ENCODE assay signal across 9 cellular contexts in genomic region chr1:27873671-27874384, GRCh38. TPM values are rescaled to one million over a fixed set of nuclear protein-coding genes. Genes with fewer than 3 reads are reported as not detected.
DNase-seq lines count a peak whose midpoint lies in the region; ATAC-seq, FAIRE-seq and TF ChIP-seq lines count a peak whose summit lies in the region.
"Had no signal": no experiment of that assay in that cellular context is flagged by ENCODE, and none has a peak within 500 bp of the region (broad histone marks: within the 10 kb centered on the region; RNA-seq: fewer than 3 reads in every experiment).

No MANE protein-coding gene starts in this region.

- DNase-seq in activated CD4-positive, alpha-beta T cell treated with anti-CD3 and anti-CD28 coated beads for 36 hours = no peak
- DNase-seq in activated CD4-positive, alpha-beta T cell treated with anti-CD3 and anti-CD28 coated beads, Interleukin-2, amount 50 U/mL, for 1 hour = no peak
- no peak for DNase-seq in activated naive CD8-positive, alpha-beta T cell treated with anti-CD3 and anti-CD28 coated beads, Interleukin-2, amount 50 U/mL, for 24 hours
- no peak for DNase-seq in HepG2 (ENCODE audit: low spot score)
- peak; percentile 53 for DNase-seq in testis
- DNase-seq: PC-3 had no signal

- no peaks in the 10 kb centered on the region for H4K20me1 ChIP-seq in HepG2 (ENCODE audit: insufficient read depth, low read length)

- no peak overlapping the region for H2AFZ ChIP-seq in HepG2 (ENCODE audit: low read length)

- H3K4me3 Mint-ChIP-seq in activated CD4-positive, alpha-beta T cell treated with anti-CD3 and anti-CD28 coated beads for 36 hours = peak overlapping the region; percentile 87
- peak overlapping the region; percentile 94 for H3K4me3 Mint-ChIP-seq in activated naive CD8-positive, alpha-beta T cell treated with anti-CD3 and anti-CD28 coated beads, Interleukin-2, amount 50 U/mL, for 24 hours

- no peak overlapping the region; the same call in 1 of the 2 replicates for H3K9ac ChIP-seq in HepG2 (ENCODE audit: insufficient read depth, low read depth, low read length)

- no peak for TF ChIP-seq RAD21 in HepG2 (CRISPR knock-in tag; IDR thresholded peaks at IDR 0.05)

- H3K27ac ChIP-seq in HepG2 (ENCODE audit: extremely low read length, insufficient read depth, low read length) (no peak overlapping the region), testis (peak overlapping the region; percentile 71 to 80)

- H3K79me2 ChIP-seq in HepG2 (ENCODE audit: insufficient read depth, low read length) = no peaks in the 10 kb centered on the region

- BruUV-seq in HepG2 (replicated peaks; lab: Mats Ljungman, UMichigan) = no TSS peak

- intact Hi-C loops in activated CD4-positive, alpha-beta T cell treated with anti-CD3 and anti-CD28 coated beads for 36 hours (cut with DNase I, micrococcal nuclease) = no loop called here
- intact Hi-C loops in HepG2 (cut with micrococcal nuclease; ENCODE audit: unreplicated experiment) = no loop called here
- intact Hi-C loops in testis (cut with DNase I; ENCODE audit: low total_unique reads) = no loop called here

- WGBS in HepG2 (ENCODE audit: low lambda C conversion rate) = 55% methylated on average over 16 of the region's 16 CpGs
- WGBS in testis, 2 donors = 61 to 65% methylated on average over 15 to 16 of the region's 16 CpGs

- H3K4me2 ChIP-seq in HepG2 (ENCODE audit: low read depth, low read length) = peak overlapping the region; percentile 99

- POLR2A ChIA-PET in activated CD4-positive, alpha-beta T cell treated with anti-CD3 and anti-CD28 coated beads for 36 hours (lab: Charles Lee) = no interaction called here
- POLR2A ChIA-PET in HepG2 (lab: Yijun Ruan, JAX) = no interaction called here

- H3K36me3 Mint-ChIP-seq in activated CD4-positive, alpha-beta T cell treated with anti-CD3 and anti-CD28 coated beads for 36 hours (ENCODE audit: low read depth) = no peaks in the 10 kb centered on the region
- peaks cover 3% of the 10 kb centered on the region for H3K36me3 Mint-ChIP-seq in activated naive CD8-positive, alpha-beta T cell treated with anti-CD3 and anti-CD28 coated beads, Interleukin-2, amount 50 U/mL, for 24 hours (ENCODE audit: low read depth)

- CTCF ChIA-PET in activated CD4-positive, alpha-beta T cell treated with anti-CD3 and anti-CD28 coated beads for 36 hours (lab: Charles Lee) = interaction anchor here (0.6 kb wide), 1 partner anchor 217 kb away, joined by 3 read pairs; no protein-coding TSS in a partner anchor
- CTCF ChIA-PET in HepG2 (lab: Yijun Ruan, JAX; ENCODE audit: low intra/inter-chr PET ratio, low total read pairs) = no interaction called here

- in situ Hi-C loops in HepG2 (cut with HindIII; ENCODE audit: extremely low pct_ligation_motif_present, low pct_unique_long_range_greater_than_20kb) = no loop called here

- H3K36me3 ChIP-seq in HepG2 (replicated peaks in 1 of 2; ENCODE audit: control insufficient read depth in 1 of 2, insufficient read depth in 2 of 2, low read length in 2 of 2) (no peaks in the 10 kb centered on the region), testis (ENCODE audit: low read depth, missing control alignments) (no peaks in the 10 kb centered on the region)

- no peak for TF ChIP-seq POLR2A in HepG2 (IDR thresholded peaks at IDR 0.05; ENCODE audit: insufficient read depth in 1 of 2, low read depth in 2 of 2, low read length in 2 of 2)
- TF ChIP-seq POLR2A in testis (IDR thresholded peaks at IDR 0.05) = no peak

- H3K27ac Mint-ChIP-seq in activated CD4-positive, alpha-beta T cell treated with anti-CD3 and anti-CD28 coated beads for 36 hours = peak overlapping the region; percentile 30
- peak overlapping the region; percentile 81 for H3K27ac Mint-ChIP-seq in activated naive CD8-positive, alpha-beta T cell treated with anti-CD3 and anti-CD28 coated beads, Interleukin-2, amount 50 U/mL, for 24 hours

- H3K27me3 ChIP-seq in HepG2 (ENCODE audit: control insufficient read depth in 1 of 2, insufficient read depth in 2 of 2, low read length in 2 of 2) (peaks cover 0 to 15% of the 10 kb centered on the region in 2 experiments; a peak in 2 of 5 replicates), testis (no peaks in the 10 kb centered on the region)

- ATAC-seq in activated CD4-positive, alpha-beta T cell treated with anti-CD3 and anti-CD28 coated beads for 36 hours = no peak
- no peak for ATAC-seq in activated naive CD8-positive, alpha-beta T cell treated with anti-CD3 and anti-CD28 coated beads, Interleukin-2, amount 50 U/mL, for 24 hours
- ATAC-seq in HepG2 (no peak), HG02763 (IDR thresholded peaks at IDR 0.05; ENCODE audit: unreplicated experiment) (no peak), GM21576 (IDR thresholded peaks at IDR 0.05; ENCODE audit: unreplicated experiment) (no peak), GM18870 (IDR thresholded peaks at IDR 0.05; ENCODE audit: unreplicated experiment) (no peak)
- ATAC-seq: PC-3 had no signal

- H3K9me3 ChIP-seq in HepG2 (ENCODE audit: low read length) = no peaks in the 10 kb centered on the region
- no peaks in the 10 kb centered on the region for H3K9me3 ChIP-seq in testis

- H3K9me3 Mint-ChIP-seq in activated CD4-positive, alpha-beta T cell treated with anti-CD3 and anti-CD28 coated beads for 36 hours (ENCODE audit: low read depth) = no peaks in the 10 kb centered on the region
- H3K9me3 Mint-ChIP-seq in activated naive CD8-positive, alpha-beta T cell treated with anti-CD3 and anti-CD28 coated beads, Interleukin-2, amount 50 U/mL, for 24 hours = no peaks in the 10 kb centered on the region

- H3K4me1 Mint-ChIP-seq in activated CD4-positive, alpha-beta T cell treated with anti-CD3 and anti-CD28 coated beads for 36 hours = peaks cover 28% of the 10 kb centered on the region
- peaks cover 52% of the 10 kb centered on the region for H3K4me1 Mint-ChIP-seq in activated naive CD8-positive, alpha-beta T cell treated with anti-CD3 and anti-CD28 coated beads, Interleukin-2, amount 50 U/mL, for 24 hours

- H3K4me1 ChIP-seq in HepG2 (ENCODE audit: insufficient read depth, low read length) (peaks cover 34% of the 10 kb centered on the region), testis (peaks cover 9% of the 10 kb centered on the region)

- peak overlapping the region in 1 of 3 experiments; percentile 80; a peak in 1 of 6 replicates for H3K4me3 ChIP-seq in HepG2 (replicated peaks in 1 of 3; ENCODE audit: insufficient read depth in 1 of 3, low read depth in 2 of 3, low read length in 3 of 3)
- H3K4me3 ChIP-seq in testis = peak overlapping the region; percentile 61 to 77

- no peak for TF ChIP-seq CTCF in HepG2 (CRISPR knock-in tag; IDR thresholded peaks at IDR 0.05)
- TF ChIP-seq CTCF in testis (IDR thresholded peaks at IDR 0.05) = no peak

- no peak for FAIRE-seq in HepG2 (lab: Jason Lieb, UNC)

- TF ChIP-seq EP300 in HepG2 (IDR thresholded peaks at IDR 0.05; ENCODE audit: low read depth in 2 of 2, low read length in 2 of 2) (no peak), HepG2 (CRISPR knock-in tag; IDR thresholded peaks at IDR 0.05; ENCODE audit: borderline replicate concordance) (no peak)

- no peaks in the 10 kb centered on the region for H3K27me3 Mint-ChIP-seq in activated CD4-positive, alpha-beta T cell treated with anti-CD3 and anti-CD28 coated beads for 36 hours
- H3K27me3 Mint-ChIP-seq in activated naive CD8-positive, alpha-beta T cell treated with anti-CD3 and anti-CD28 coated beads, Interleukin-2, amount 50 U/mL, for 24 hours = no peaks in the 10 kb centered on the region

RNA-seq across cellular contexts. Expression of gene THEMIS2, which starts 1.5 kb away (rescaled TPM):
- 10 to 100 TPM; 14.2 to 16.2 TPM for total RNA-seq in activated CD4-positive, alpha-beta T cell treated with anti-CD3 and anti-CD28 coated beads for 36 hours
- total RNA-seq in HepG2 (2016; rRNA removed; fragmentation: Illumina TruSeq; extraction: Trizol) (0.38 and 0.46 TPM in 2 replicates), testis (100 to 1,000 TPM; 103 to 132 TPM)
- not detected in 2 replicates for total RNA-seq in HepG2 (2016; cell fraction: cytosol; rRNA removed; fragmentation: Illumina TruSeq; extraction: Trizol; ENCODE audit: low read depth)
- total RNA-seq in HepG2 (2016; cell fraction: insoluble cytoplasmic fraction; rRNA removed; fragmentation: Illumina TruSeq; extraction: Trizol) = 0.52 and 0.74 TPM in 2 replicates
- total RNA-seq in HepG2 (2016; cell fraction: membrane; rRNA removed; fragmentation: Illumina TruSeq; extraction: Trizol) = 0.28 and 0.31 TPM in 2 replicates
- 0.25 and 0.43 TPM in 2 replicates for total RNA-seq in HepG2 (2016; cell fraction: nucleus; rRNA removed; fragmentation: Illumina TruSeq; extraction: Trizol)
- polyA plus RNA-seq in HepG2 (2011; rRNA removed) (1.2 and 1.5 TPM in 2 replicates), testis (ENCODE audit: insufficient read depth, low read depth, low replicate concordance) (56.9 TPM)
- 0.77 and 0.78 TPM in 2 replicates for polyA plus RNA-seq in HepG2 (2011; cell fraction: cytosol; rRNA removed)
- polyA plus RNA-seq in HepG2 (2011; cell fraction: nucleus; rRNA removed) = 1.5 and 1.7 TPM in 2 replicates
- polyA plus RNA-seq in HepG2 (2012) = 0.43 and 0.49 TPM in 2 replicates
- polyA plus RNA-seq in HepG2 (2016; cell fraction: cytosol; fragmentation: Illumina TruSeq; extraction: Trizol; ENCODE audit: low read depth) = 0.17 and 0.21 TPM in 2 replicates
- polyA plus RNA-seq in HepG2 (2016; cell fraction: insoluble cytoplasmic fraction; fragmentation: Illumina TruSeq; extraction: Trizol; ENCODE audit: low read depth) = 0.22 and 0.42 TPM in 2 replicates
- not detected in 2 replicates for polyA plus RNA-seq in HepG2 (2016; cell fraction: membrane; fragmentation: Illumina TruSeq; extraction: Trizol; ENCODE audit: low read depth)
- 0.95 and 2.0 TPM in 2 replicates for polyA plus RNA-seq in HepG2 (2016; cell fraction: nucleus; fragmentation: Illumina TruSeq; extraction: Trizol; ENCODE audit: insufficient read depth, low read depth)
- polyA minus RNA-seq in HepG2 (2011; rRNA and poly(A)+ RNA removed; ENCODE audit: low replicate concordance) = 1.1 and 4.7 TPM in 2 replicates
- 0.89 and 1.1 TPM in 2 replicates for polyA minus RNA-seq in HepG2 (2011; cell fraction: cytosol; rRNA and poly(A)+ RNA removed)
- 1.4 and 2.4 TPM in 2 replicates for polyA minus RNA-seq in HepG2 (2011; cell fraction: nucleus; rRNA and poly(A)+ RNA removed)

RNA-seq across cellular contexts. Expression of gene RPA2, which starts 40.5 kb away (rescaled TPM):
- 10 to 100 TPM; 70.2 to 72.8 TPM for total RNA-seq in activated CD4-positive, alpha-beta T cell treated with anti-CD3 and anti-CD28 coated beads for 36 hours
- total RNA-seq in HepG2 (2016; rRNA removed; fragmentation: Illumina TruSeq; extraction: Trizol) (43.4 and 60.0 TPM in 2 replicates), testis (10 to 100 TPM; 67.7 to 71.3 TPM)
- total RNA-seq in HepG2 (2016; cell fraction: cytosol; rRNA removed; fragmentation: Illumina TruSeq; extraction: Trizol; ENCODE audit: low read depth) = 10.3 and 13.5 TPM in 2 replicates
- total RNA-seq in HepG2 (2016; cell fraction: insoluble cytoplasmic fraction; rRNA removed; fragmentation: Illumina TruSeq; extraction: Trizol) = 41.1 and 61.2 TPM in 2 replicates
- 19.9 and 22.1 TPM in 2 replicates for total RNA-seq in HepG2 (2016; cell fraction: membrane; rRNA removed; fragmentation: Illumina TruSeq; extraction: Trizol)
- total RNA-seq in HepG2 (2016; cell fraction: nucleus; rRNA removed; fragmentation: Illumina TruSeq; extraction: Trizol) = 14.7 and 16.3 TPM in 2 replicates
- polyA plus RNA-seq in HepG2 (2011; rRNA removed) (19.0 and 21.4 TPM in 2 replicates), testis (ENCODE audit: insufficient read depth, low read depth, low replicate concordance) (131 TPM)
- 13.6 and 14.6 TPM in 2 replicates for polyA plus RNA-seq in HepG2 (2011; cell fraction: cytosol; rRNA removed)
- polyA plus RNA-seq in HepG2 (2011; cell fraction: nucleus; rRNA removed) = 5.7 and 8.3 TPM in 2 replicates
- 13.4 and 17.0 TPM in 2 replicates for polyA plus RNA-seq in HepG2 (2012)
- polyA plus RNA-seq in HepG2 (2016; cell fraction: cytosol; fragmentation: Illumina TruSeq; extraction: Trizol; ENCODE audit: low read depth) = 9.1 and 10.3 TPM in 2 replicates
- 54.6 and 55.8 TPM in 2 replicates for polyA plus RNA-seq in HepG2 (2016; cell fraction: insoluble cytoplasmic fraction; fragmentation: Illumina TruSeq; extraction: Trizol; ENCODE audit: low read depth)
- 13.0 and 14.5 TPM in 2 replicates for polyA plus RNA-seq in HepG2 (2016; cell fraction: membrane; fragmentation: Illumina TruSeq; extraction: Trizol; ENCODE audit: low read depth)
- 20.7 and 24.5 TPM in 2 replicates for polyA plus RNA-seq in HepG2 (2016; cell fraction: nucleus; fragmentation: Illumina TruSeq; extraction: Trizol; ENCODE audit: insufficient read depth, low read depth)
- 10.2 and 36.1 TPM in 2 replicates for polyA minus RNA-seq in HepG2 (2011; rRNA and poly(A)+ RNA removed; ENCODE audit: low replicate concordance)
- 7.2 and 9.5 TPM in 2 replicates for polyA minus RNA-seq in HepG2 (2011; cell fraction: cytosol; rRNA and poly(A)+ RNA removed)
- polyA minus RNA-seq in HepG2 (2011; cell fraction: nucleus; rRNA and poly(A)+ RNA removed) = 2.7 and 4.2 TPM in 2 replicates

RNA-seq across cellular contexts. Expression of gene PPP1R8, which starts 43.2 kb away (rescaled TPM):
- 10 to 100 TPM; 49.6 to 65.9 TPM for total RNA-seq in activated CD4-positive, alpha-beta T cell treated with anti-CD3 and anti-CD28 coated beads for 36 hours
- total RNA-seq in HepG2 (2016; rRNA removed; fragmentation: Illumina TruSeq; extraction: Trizol) = 62.2 and 98.1 TPM in 2 replicates
- total RNA-seq in HepG2 (2016; cell fraction: cytosol; rRNA removed; fragmentation: Illumina TruSeq; extraction: Trizol; ENCODE audit: low read depth) = 12.8 and 14.3 TPM in 2 replicates
- total RNA-seq in HepG2 (2016; cell fraction: insoluble cytoplasmic fraction; rRNA removed; fragmentation: Illumina TruSeq; extraction: Trizol) = 62.7 and 98.4 TPM in 2 replicates
- total RNA-seq in HepG2 (2016; cell fraction: membrane; rRNA removed; fragmentation: Illumina TruSeq; extraction: Trizol) = 39.3 and 40.1 TPM in 2 replicates
- 25.9 and 28.7 TPM in 2 replicates for total RNA-seq in HepG2 (2016; cell fraction: nucleus; rRNA removed; fragmentation: Illumina TruSeq; extraction: Trizol)
- polyA plus RNA-seq in HepG2 (2011; rRNA removed) = 35.5 and 38.3 TPM in 2 replicates
- polyA plus RNA-seq in HepG2 (2011; cell fraction: cytosol; rRNA removed) = 30.3 and 33.6 TPM in 2 replicates
- 15.4 and 17.5 TPM in 2 replicates for polyA plus RNA-seq in HepG2 (2011; cell fraction: nucleus; rRNA removed)
- polyA plus RNA-seq in HepG2 (2012) = 26.0 and 27.6 TPM in 2 replicates
- polyA plus RNA-seq in HepG2 (2016; cell fraction: cytosol; fragmentation: Illumina TruSeq; extraction: Trizol; ENCODE audit: low read depth) = 6.0 and 6.1 TPM in 2 replicates
- polyA plus RNA-seq in HepG2 (2016; cell fraction: insoluble cytoplasmic fraction; fragmentation: Illumina TruSeq; extraction: Trizol; ENCODE audit: low read depth) = 85.3 and 95.4 TPM in 2 replicates
- polyA plus RNA-seq in HepG2 (2016; cell fraction: membrane; fragmentation: Illumina TruSeq; extraction: Trizol; ENCODE audit: low read depth) = 21.0 and 21.2 TPM in 2 replicates
- 38.0 and 42.7 TPM in 2 replicates for polyA plus RNA-seq in HepG2 (2016; cell fraction: nucleus; fragmentation: Illumina TruSeq; extraction: Trizol; ENCODE audit: insufficient read depth, low read depth)
- polyA minus RNA-seq in HepG2 (2011; rRNA and poly(A)+ RNA removed; ENCODE audit: low replicate concordance) = 75.2 and 154 TPM in 2 replicates
- 25.6 and 26.0 TPM in 2 replicates for polyA minus RNA-seq in HepG2 (2011; cell fraction: cytosol; rRNA and poly(A)+ RNA removed)
- polyA minus RNA-seq in HepG2 (2011; cell fraction: nucleus; rRNA and poly(A)+ RNA removed) = 15.5 and 16.3 TPM in 2 replicates
- total RNA-seq in testis = 10 to 100 TPM; 39.4 to 57.7 TPM
- polyA plus RNA-seq in testis (ENCODE audit: insufficient read depth, low read depth, low replicate concordance) = 49.4 TPM

Comparison
In these comparisons a context has a peak if more than half of its experiments do, and no peak if none do; other contexts are left out.
1. RNA of gene THEMIS2, which starts 1.5 kb away (total RNA-seq): 103 to 132 TPM in testis and 14.2 to 16.2 TPM in activated CD4-positive, alpha-beta T cell treated with anti-CD3 and anti-CD28 coated beads for 36 hours; 0.25 to 0.74 TPM in HepG2; every median in the first group is over 4 times any median in the second.